8 cellular contexts compared by ENCODE assay signal in genomic region chrX:7043796-7044433, GRCh38.
A peak's percentile ranks its signal among the peaks of the same experiment; 100 is the strongest.
DNase-seq lines count a peak whose midpoint lies in the region; FAIRE-seq and TF ChIP-seq lines count a peak whose summit lies in the region.
"Not testable (repeated sequence)": the region's sequence is repeated elsewhere in the genome, so short reads cannot be mapped to it uniquely, and the experiment has no call there.

No MANE protein-coding gene starts in this region.

- not testable (repeated sequence) for H4K20me1 ChIP-seq in astrocyte (ENCODE audit: insufficient read depth, low read length)

- FAIRE-seq in astrocyte (lab: Jason Lieb, UNC) = peak; percentile 93

- not testable (repeated sequence) for H3K9me3 ChIP-seq in astrocyte (ENCODE audit: insufficient read depth, low read depth, low read length)

- H3K9ac ChIP-seq in astrocyte (ENCODE audit: low read length) = not testable (repeated sequence)

- not testable (repeated sequence) for H3K79me2 ChIP-seq in astrocyte (ENCODE audit: insufficient read depth, low read length)

- not testable (repeated sequence) for H3K4me3 ChIP-seq in astrocyte (ENCODE audit: insufficient read depth, low read depth, low read length); choroid plexus epithelial cell (ENCODE audit: low read depth, low read length); kidney epithelial cell (ENCODE audit: low read depth, low read length); retinal pigment epithelial cell (ENCODE audit: low read length)

- not testable (repeated sequence) for H2AFZ ChIP-seq in astrocyte (ENCODE audit: low read depth, low read length)

- not testable (repeated sequence) for H3K36me3 Mint-ChIP-seq in astrocyte (ENCODE audit: low read depth, unreplicated experiment)

- H3K4me3 Mint-ChIP-seq in astrocyte (ENCODE audit: unreplicated experiment) = not testable (repeated sequence)

- H3K27me3 Mint-ChIP-seq in astrocyte (ENCODE audit: low read depth, unreplicated experiment) = not testable (repeated sequence)

- not testable (repeated sequence) for H3K9me3 Mint-ChIP-seq in astrocyte (ENCODE audit: unreplicated experiment)

- not testable (repeated sequence) for H3K27me3 ChIP-seq in astrocyte (ENCODE audit: insufficient read depth, low read length); kidney epithelial cell (ENCODE audit: control insufficient read depth, insufficient read depth, low read length)

- peak; percentile 21 for DNase-seq in AG08395 (ENCODE audit: low spot score)
- DNase-seq in GM04503 (ENCODE audit: low read depth) = peak; percentile 43
- peak; percentile 2 for DNase-seq in NCI-H226
- peak; percentile 74 for DNase-seq in astrocyte (ENCODE audit: low read depth)
- peak; percentile 72 for DNase-seq in choroid plexus epithelial cell (ENCODE audit: low read depth)
- peak; percentile 68 for DNase-seq in fibroblast of peridontal ligament (ENCODE audit: extremely low read depth)
- peak; percentile 16 for DNase-seq in kidney epithelial cell (ENCODE audit: low read depth)
- DNase-seq in retinal pigment epithelial cell (ENCODE audit: low read depth) = peak; percentile 38

- H3K4me1 ChIP-seq in astrocyte (ENCODE audit: insufficient read depth, low read length) = not testable (repeated sequence)

- H3K27ac ChIP-seq in astrocyte (ENCODE audit: low read depth, low read length) = not testable (repeated sequence)

- TF ChIP-seq CTCF in astrocyte (IDR thresholded peaks at IDR 0.05; ENCODE audit: insufficient read depth, low read depth, low read length); choroid plexus epithelial cell (conservative IDR thresholded peaks at IDR 0.05; ENCODE audit: low read depth, low read length); kidney epithelial cell (IDR thresholded peaks at IDR 0.05; ENCODE audit: insufficient read depth, low read length, poor library complexity, severe bottlenecking); retinal pigment epithelial cell (conservative IDR thresholded peaks at IDR 0.05; ENCODE audit: low read depth, low read length): not testable (repeated sequence)

- not testable (repeated sequence) for H3K27ac Mint-ChIP-seq in astrocyte (ENCODE audit: unreplicated experiment)

- H3K4me1 Mint-ChIP-seq in astrocyte (ENCODE audit: low read depth, unreplicated experiment) = peaks cover 10% of the 10 kb centered on the region

- not testable (repeated sequence) for H3K36me3 ChIP-seq in astrocyte (ENCODE audit: insufficient read depth, low read length); kidney epithelial cell (ENCODE audit: control insufficient read depth, insufficient read depth, low read length)

- H3K4me2 ChIP-seq in astrocyte (ENCODE audit: low read length) = not testable (repeated sequence)

Comparison
In these comparisons a context has a peak if more than half of its experiments do, and no peak if none do; other contexts are left out.
1. DNase-seq: peak in every context shown above with its lines; median percentile 74 in astrocyte; 72 in choroid plexus epithelial cell; 68 in fibroblast of peridontal ligament; 43 in GM04503; 38 in retinal pigment epithelial cell; 21 in AG08395; 16 in kidney epithelial cell; 2 in NCI-H226.